Comparison of ENCODE assay signal across 8 cellular contexts in the genomic region with DNA sequence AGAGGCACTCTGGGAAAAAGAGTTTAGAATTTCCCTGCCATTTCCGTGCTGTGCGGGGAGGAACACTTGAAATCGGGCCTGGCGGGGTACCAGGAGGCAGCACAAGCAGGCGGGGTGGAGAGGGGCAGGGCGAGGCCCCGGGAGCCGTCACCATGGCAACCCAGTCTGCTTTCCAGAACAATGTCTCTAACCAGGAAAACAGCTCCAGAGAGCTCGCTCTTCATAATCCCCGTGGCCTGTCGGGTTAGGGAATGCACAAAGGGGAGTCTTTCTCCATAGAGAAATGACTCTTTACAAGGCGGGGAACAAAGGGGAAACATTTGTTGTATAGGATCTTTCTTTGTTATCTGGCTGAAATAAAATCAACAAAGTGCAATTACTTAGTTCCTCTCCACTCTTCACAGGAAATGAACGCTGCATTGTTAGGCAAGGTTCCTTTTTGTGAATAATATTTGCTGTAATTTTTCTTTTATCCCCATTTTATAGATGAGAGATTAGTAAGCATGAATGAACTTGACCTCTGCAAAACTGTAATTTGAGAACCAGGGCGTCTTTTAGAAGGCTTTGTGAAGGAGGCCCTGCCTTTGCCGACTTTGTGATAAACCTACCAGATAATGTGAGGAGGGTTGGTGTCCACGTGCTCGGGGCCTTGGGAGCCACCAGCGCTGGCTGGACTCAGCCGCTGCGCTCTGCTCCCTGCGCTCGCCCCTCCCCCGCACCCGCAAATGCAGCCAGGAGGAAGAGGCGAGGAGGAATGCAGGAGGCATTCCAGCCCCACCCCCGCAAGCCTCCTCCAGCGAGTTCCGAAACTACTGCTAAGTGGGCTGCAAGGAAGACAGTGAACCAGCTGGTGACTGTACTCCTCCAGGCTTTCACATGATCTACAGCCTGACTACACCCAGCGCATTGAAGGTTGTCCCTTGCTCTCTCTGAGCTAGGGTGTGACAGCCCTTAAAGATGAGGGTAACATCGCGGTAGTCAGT.
DNase-seq lines count a peak whose midpoint lies in the region; TF ChIP-seq lines count a peak whose summit lies in the region.

No MANE protein-coding gene starts in this region.

- H3K9me3 ChIP-seq in spleen, result peaks cover 0 to 32% (median 15%) of the 10 kb centered on the region in 8 donors

- peak overlapping the region in 1 of 8 donors; percentile 51 for H3K4me3 ChIP-seq in spleen

- TF ChIP-seq POLR2A in spleen (IDR thresholded peaks at IDR 0.05), result no peak

- DNase-seq in G401 (ENCODE audit: low spot score) (peak; percentile 90), NCI-H510A treated with DMSO at 0.1 percent for 48 hours (lab: John Stamatoyannopoulos, UW) (peak; percentile 59), dermis blood vessel endothelial cell (peak; percentile 95), left kidney (ENCODE audit: low read depth, low spot score) (peak; percentile 97), spleen (peak; percentile 90)
- no peak for DNase-seq in stimulated activated CD4-positive, alpha-beta T cell treated with anti-CD3 and anti-CD28 coated beads, Interleukin-4, amount 100 ng/mL, for 4 hours
- DNase-seq in activated CD4-positive, CD25-positive, alpha-beta regulatory T cell (lab: John Stamatoyannopoulos, UW), result no peak
- no peak for DNase-seq in activated naive CD4-positive, alpha-beta T cell treated with anti-CD3 and anti-CD28 coated beads, Interleukin-2, amount 50 U/mL, for 16 hours

- in situ Hi-C loops in G401 (cut with HindIII; ENCODE audit: low sequenced_read_pairs), result no loop called here

- H3K4me1 ChIP-seq in spleen, result peaks cover 22 to 80% (median 56%) of the 10 kb centered on the region in 6 donors

- H3K27me3 ChIP-seq in spleen (replicated peaks in 1 of 7), result no peaks in the 10 kb centered on the region

- WGBS in spleen, 5 donors, result 40 to 62% (median 45%) methylated on average over 25 to 31 of the region's 31 CpGs

- TF ChIP-seq CTCF in spleen (IDR thresholded peaks at IDR 0.05 in 8 of 11, conservative IDR thresholded peaks at IDR 0.05 in 3 of 11), result no peak

- H3K27ac ChIP-seq in spleen, result peak overlapping the region; percentile 77 to 93 (median 87)

- intact Hi-C loops in spleen (cut with DNase I; ENCODE audit: low total_unique reads), result loop anchor here (2.0 kb wide), 1 partner anchor 106 kb away; no protein-coding TSS in a partner anchor

- H3K36me3 ChIP-seq in spleen, result no peaks in the 10 kb centered on the region

Comparison
In these comparisons a context has a peak if more than half of its experiments do, and no peak if none do; other contexts are left out.
1. DNase-seq: peak in G401 (single experiment), NCI-H510A treated with DMSO at 0.1 percent for 48 hours (single experiment), dermis blood vessel endothelial cell (single experiment), left kidney (single experiment) and spleen (single experiment); none in stimulated activated CD4-positive, alpha-beta T cell treated with anti-CD3 and anti-CD28 coated beads, Interleukin-4, amount 100 ng/mL, for 4 hours (0 of 2), activated CD4-positive, CD25-positive, alpha-beta regulatory T cell (0 of 4) and activated naive CD4-positive, alpha-beta T cell treated with anti-CD3 and anti-CD28 coated beads, Interleukin-2, amount 50 U/mL, for 16 hours (single experiment).